8 cellular contexts compared by ENCODE assay signal in genomic region chr2:190468814-190469569, GRCh38.
A peak's percentile ranks its signal among the peaks of the same experiment; 100 is the strongest.
DNase-seq lines count a peak whose midpoint lies in the region; ATAC-seq, FAIRE-seq and TF ChIP-seq lines count a peak whose summit lies in the region.

No MANE protein-coding gene starts in this region.

- ATAC-seq in GM19023 (IDR thresholded peaks at IDR 0.05; ENCODE audit: unreplicated experiment) (peak; percentile 52), HG03520 (IDR thresholded peaks at IDR 0.05; ENCODE audit: unreplicated experiment) (peak; percentile 55), lower lobe of right lung (peak; percentile 83 to 87), GM18520 (IDR thresholded peaks at IDR 0.05; ENCODE audit: unreplicated experiment) (no peak)

- H3K27ac ChIP-seq in lower lobe of right lung (peak overlapping the region; percentile 80), vagina (peak overlapping the region; percentile 78)

- H3K4me1 ChIP-seq in lower lobe of right lung (peaks cover 44% of the 10 kb centered on the region), vagina (peaks cover 54% of the 10 kb centered on the region)

- H3K4me3 ChIP-seq in lower lobe of right lung (no peak overlapping the region), vagina (no peak overlapping the region)

- FAIRE-seq in colon (lab: Jason Lieb, UNC): peak; percentile 31

- intact Hi-C loops in lower lobe of right lung (cut with DNase I) (no loop called here), vagina (cut with DNase I) (no loop called here)

- H3K9me3 ChIP-seq in lower lobe of right lung (no peaks in the 10 kb centered on the region), vagina (no peaks in the 10 kb centered on the region)

- DNase-seq in AG20443 (ENCODE audit: low spot score) (peak; percentile 88), NCI-H526 (lab: John Stamatoyannopoulos, UW) (peak; percentile 9 to 48), lower lobe of right lung (no peak), vagina (ENCODE audit: extremely low spot score in 2 of 2) (no peak)

- H3K36me3 ChIP-seq in lower lobe of right lung: peaks cover 5% of the 10 kb centered on the region
- peaks cover 0 to 6% of the 10 kb centered on the region in 2 donors for H3K36me3 ChIP-seq in vagina

- TF ChIP-seq POLR2A in vagina (IDR thresholded peaks at IDR 0.05): no peak

- H3K27me3 ChIP-seq in lower lobe of right lung (ENCODE audit: low read depth) (no peaks in the 10 kb centered on the region), vagina (no peaks in the 10 kb centered on the region)

- TF ChIP-seq CTCF in lower lobe of right lung (IDR thresholded peaks at IDR 0.05) (no peak), vagina (IDR thresholded peaks at IDR 0.05) (no peak)

Comparison
In these comparisons a context has a peak if more than half of its experiments do, and no peak if none do; other contexts are left out.
1. DNase-seq: peak in AG20443 (single experiment) and NCI-H526 (2 of 2); none in lower lobe of right lung (single experiment) and vagina (0 of 2).